ENCODE assay signal across 12 cellular contexts in the genomic region with DNA sequence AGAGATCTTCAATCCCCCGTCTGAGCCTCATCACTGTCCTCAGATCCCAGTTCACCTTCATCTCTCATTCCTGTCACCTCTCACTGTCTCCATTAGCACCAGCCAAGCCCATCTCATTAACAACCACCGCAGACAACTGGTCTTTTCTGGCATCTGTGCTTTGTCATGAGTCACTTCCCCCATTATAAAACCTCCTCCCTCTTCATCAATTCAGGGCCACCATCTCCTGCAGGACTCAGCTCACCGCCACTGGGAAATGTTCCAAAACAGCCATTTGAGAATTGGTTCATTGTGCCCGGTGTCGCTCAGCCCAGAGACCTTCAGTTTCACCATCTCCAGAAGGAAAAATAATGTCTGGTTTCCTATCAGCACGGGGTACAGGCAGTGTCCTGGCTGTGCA. TPM values are rescaled to one million over a fixed set of nuclear protein-coding genes. Genes with fewer than 3 reads are reported as not detected.
DNase-seq lines count a peak whose midpoint lies in the region; ATAC-seq and TF ChIP-seq lines count a peak whose summit lies in the region.
"Had no signal": no experiment of that assay in that cellular context is flagged by ENCODE, and none has a peak within 500 bp of the region (broad histone marks: within the 10 kb centered on the region; RNA-seq: fewer than 3 reads in every experiment).

No MANE protein-coding gene starts in this region.

- no peak overlapping the region for H3K4me3 ChIP-seq in HUES6 (ENCODE audit: low read depth, low read length)
- H3K4me3 ChIP-seq in foreskin fibroblast (ENCODE audit: low read depth in 1 of 2, low read length in 2 of 2): no peak overlapping the region
- peak overlapping the region; percentile 38 for H3K4me3 ChIP-seq in skeletal muscle satellite cell (ENCODE audit: low read length)
- H3K4me3 ChIP-seq: testis had no signal

- H3K9ac ChIP-seq in HUES6 (ENCODE audit: low read length): peak overlapping the region; percentile 47
- H3K9ac ChIP-seq in skeletal muscle satellite cell (ENCODE audit: low read depth, low read length): peak overlapping the region; percentile 30

- TF ChIP-seq CTCF in foreskin fibroblast (IDR thresholded peaks at IDR 0.05; ENCODE audit: low read depth, low read length): no peak

- H3K27ac ChIP-seq in HUES6 (ENCODE audit: low read depth, low read length): peak overlapping the region; percentile 36; the same call in 1 of the 2 replicates
- H3K27ac ChIP-seq: testis had no signal

- H3K9me3 ChIP-seq in HUES6 (ENCODE audit: control insufficient read depth, insufficient read depth, low read depth, low read length): 0 out of 2 replicates have a peak, but pooled peaks cover 2% of the 10 kb centered on the region
- H3K9me3 ChIP-seq in skeletal muscle satellite cell (replicated peaks; ENCODE audit: low read length): no peaks in the 10 kb centered on the region
- H3K9me3 ChIP-seq: testis had no signal

- ATAC-seq in HG02610 (IDR thresholded peaks at IDR 0.05; ENCODE audit: unreplicated experiment) (no peak), sciatic nerve (no peak)

- H3K4me2 ChIP-seq in skeletal muscle satellite cell (ENCODE audit: low read length): peak overlapping the region; percentile 67

- H3K27me3 ChIP-seq in HUES6 (ENCODE audit: control insufficient read depth, insufficient read depth, low read length): no peaks in the 10 kb centered on the region
- no peaks in the 10 kb centered on the region for H3K27me3 ChIP-seq in skeletal muscle satellite cell (ENCODE audit: control insufficient read depth, insufficient read depth, low read length)
- H3K27me3 ChIP-seq: testis had no signal

- DNase-seq in SK-N-DZ (ENCODE audit: low spot score) (peak; percentile 41), foreskin fibroblast (peak; percentile 69 to 82), sciatic nerve (ENCODE audit: low spot score) (no peak), NCI-H1105 (lab: John Stamatoyannopoulos, UW) (no peak)
- no peak for DNase-seq in activated T-cell treated with anti-CD3 and anti-CD28 coated beads, Interleukin-2, amount 50 U/mL, for 1 hour
- DNase-seq: NCI-H146, testis had no signal

- H3K36me3 ChIP-seq in HUES6 (ENCODE audit: control insufficient read depth, insufficient read depth, low read length) (no peaks in the 10 kb centered on the region), skeletal muscle satellite cell (ENCODE audit: insufficient read depth, low read length) (no peaks in the 10 kb centered on the region)

- H3K4me1 ChIP-seq in HUES6 (ENCODE audit: control insufficient read depth, insufficient read depth, low read length) (peaks cover 14% of the 10 kb centered on the region; the same call in 1 of the 2 replicates), skeletal muscle satellite cell (ENCODE audit: control insufficient read depth, insufficient read depth, low read length) (peaks cover 22% of the 10 kb centered on the region)

- intact Hi-C loops in sciatic nerve (cut with DNase I): no loop called here

RNA-seq across cellular contexts. Expression of gene TEKT3, which starts 56.9 kb away (rescaled TPM):
- polyA plus RNA-seq in SK-N-DZ (2014; cell fraction: cytosol; rRNA removed): not detected in 2 replicates
- 0.78 TPM in 1 of 2 replicates, not detected in the other for polyA plus RNA-seq in SK-N-DZ (2014; cell fraction: nucleus; rRNA removed)
- total RNA-seq in skeletal muscle satellite cell (2012; rRNA removed): not detected in 2 replicates
- 3.5 TPM for total RNA-seq in sciatic nerve
- total RNA-seq: T-helper 1 cell treated with Interleukin-12 subunit alpha and Interleukin-12 subunit beta and Interleukin-4 antibody, amounts not matched to agents 30 ng/mL and 1 ng/mL, for 36 hours had no signal
- polyA plus RNA-seq: liver had no signal

Comparison
In these comparisons a context has a peak if more than half of its experiments do, and no peak if none do; other contexts are left out.
1. DNase-seq: peak in SK-N-DZ (single experiment) and foreskin fibroblast (2 of 2); none in sciatic nerve (single experiment), NCI-H1105 (single experiment) and activated T-cell treated with anti-CD3 and anti-CD28 coated beads, Interleukin-2, amount 50 U/mL, for 1 hour (single experiment).